ENCODE assay signal across 15 cellular contexts in genomic region chr7:146764458-146764857, GRCh38.
DNase-seq lines count a peak whose midpoint lies in the region; ATAC-seq lines count a peak whose summit lies in the region.
"Had no signal": no experiment of that assay in that cellular context is flagged by ENCODE, and none has a peak within 500 bp of the region (broad histone marks: within the 10 kb centered on the region; RNA-seq: fewer than 3 reads in every experiment).

No MANE protein-coding gene starts in this region.

- no peaks in the 10 kb centered on the region for H3K36me3 Mint-ChIP-seq in CD4-positive, alpha-beta memory T cell
- H3K36me3 Mint-ChIP-seq: CD14-positive monocyte; CD8-positive, alpha-beta memory T cell had no signal

- no peak overlapping the region for H3K4me3 Mint-ChIP-seq in CD4-positive, alpha-beta memory T cell
- H3K4me3 Mint-ChIP-seq: CD14-positive monocyte; CD8-positive, alpha-beta memory T cell; GM23338; H9 had no signal

- POLR2A ChIA-PET in CD4-positive, alpha-beta memory T cell (lab: Charles Lee; ENCODE audit: partially characterized antibody), result no interaction called here

- CTCF ChIA-PET in CD4-positive, alpha-beta memory T cell (lab: Charles Lee; ENCODE audit: partially characterized antibody), result interaction anchor here (1.0 kb wide), 1 partner anchor 9 kb away, joined by 4 read pairs; no protein-coding TSS in a partner anchor

- no peaks in the 10 kb centered on the region for H3K27me3 Mint-ChIP-seq in CD4-positive, alpha-beta memory T cell
- H3K27me3 Mint-ChIP-seq: CD8-positive, alpha-beta memory T cell had no signal

- H3K9me3 Mint-ChIP-seq in CD4-positive, alpha-beta memory T cell, result peaks cover 0 to 15% (median 6%) of the 10 kb centered on the region in 8 donors

- ATAC-seq in HG02885 (IDR thresholded peaks at IDR 0.05; ENCODE audit: poor library complexity, unreplicated experiment), result no peak
- ATAC-seq: GM23338 had no signal

- H3K4me1 Mint-ChIP-seq in CD4-positive, alpha-beta memory T cell, result no peaks in the 10 kb centered on the region
- H3K4me1 Mint-ChIP-seq: CD14-positive monocyte; CD8-positive, alpha-beta memory T cell; GM23338; H9 had no signal

- H3K36me3 ChIP-seq in CD4-positive, alpha-beta memory T cell (ENCODE audit: insufficient read depth, low read length), result no peaks in the 10 kb centered on the region

- H3K27ac Mint-ChIP-seq in CD4-positive, alpha-beta memory T cell, result no peak overlapping the region
- H3K27ac Mint-ChIP-seq: CD14-positive monocyte; CD8-positive, alpha-beta memory T cell; GM23338; H9 had no signal

- DNase-seq in DMS 273 (lab: John Stamatoyannopoulos, UW; ENCODE audit: unreplicated experiment) (peak; percentile 58), NCI-H1694 treated with DMSO at 0.1 percent for 48 hours (lab: John Stamatoyannopoulos, UW) (peak; percentile 81), NCI-H524 (lab: John Stamatoyannopoulos, UW) (peak; percentile 30 to 70), cerebellar cortex (ENCODE audit: low spot score) (peak; percentile 81), AML-193 (lab: John Stamatoyannopoulos, UW) (no peak)
- DNase-seq in activated CD4-positive, alpha-beta T cell treated with anti-CD3 and anti-CD28 coated beads for 4 hours, result no peak
- DNase-seq in CD4-positive, alpha-beta memory T cell, result no peak
- DNase-seq: Caco-2; CD8-positive, alpha-beta memory T cell; DMS79; H9; IMR-90 had no signal

- no peak overlapping the region for H3K4me3 ChIP-seq in CD4-positive, alpha-beta memory T cell (ENCODE audit: low read length in 2 of 2)
- H3K4me3 ChIP-seq: GM23338 had no signal

- intact Hi-C loops in CD4-positive, alpha-beta memory T cell (cut with micrococcal nuclease), result no loop called here

- no peak overlapping the region for H3K27ac ChIP-seq in CD4-positive, alpha-beta memory T cell (ENCODE audit: low read depth, low read length)

- H3K27me3 ChIP-seq in CD4-positive, alpha-beta memory T cell (ENCODE audit: insufficient read depth, low read length), result no peaks in the 10 kb centered on the region

- peaks cover 0 to 4% of the 10 kb centered on the region in 2 donors for H3K9me3 ChIP-seq in CD4-positive, alpha-beta memory T cell (ENCODE audit: control insufficient read depth in 1 of 2, low read length in 2 of 2)
- H3K9me3 ChIP-seq: Caco-2 had no signal

- H3K4me1 ChIP-seq in CD4-positive, alpha-beta memory T cell (ENCODE audit: insufficient read depth, low read length), result no peaks in the 10 kb centered on the region
- H3K4me1 ChIP-seq: Caco-2 had no signal

Comparison
In these comparisons a context has a peak if more than half of its experiments do, and no peak if none do; other contexts are left out.
1. DNase-seq: peak in DMS 273 (single experiment), NCI-H1694 treated with DMSO at 0.1 percent for 48 hours (single experiment), NCI-H524 (2 of 2) and cerebellar cortex (single experiment); none in AML-193 (0 of 2), activated CD4-positive, alpha-beta T cell treated with anti-CD3 and anti-CD28 coated beads for 4 hours (0 of 2) and CD4-positive, alpha-beta memory T cell (0 of 5).